In the genomic region with DNA sequence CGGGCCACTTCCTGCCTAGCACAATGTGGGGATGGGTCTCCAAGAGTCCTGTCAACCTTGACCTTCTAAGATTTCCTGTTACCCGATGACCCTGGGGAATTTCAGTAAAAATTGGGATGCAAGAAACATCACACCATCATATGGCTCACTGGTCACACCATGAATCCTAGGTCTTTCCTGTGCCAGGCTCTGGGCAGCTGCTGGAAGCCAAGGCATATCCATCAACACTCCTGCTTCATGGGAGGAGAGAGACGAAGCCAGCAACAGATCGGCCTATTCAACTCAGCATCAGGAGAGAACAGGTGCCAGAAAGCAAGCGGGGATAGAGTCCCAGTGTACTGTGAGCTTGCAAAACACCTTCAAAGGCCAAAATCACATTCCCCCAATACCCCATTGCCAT, we compare ENCODE assay signal across 25 cellular contexts. TPM values are rescaled to one million over a fixed set of nuclear protein-coding genes. Genes with fewer than 3 reads are reported as not detected.
DNase-seq lines count a peak whose midpoint lies in the region; ATAC-seq and TF ChIP-seq lines count a peak whose summit lies in the region.
"Had no signal": no experiment of that assay in that cellular context is flagged by ENCODE, and none has a peak within 500 bp of the region (broad histone marks: within the 10 kb centered on the region; RNA-seq: fewer than 3 reads in every experiment).

No MANE protein-coding gene starts in this region.

- H3K9me3 Mint-ChIP-seq in activated naive CD4-positive, alpha-beta T cell treated with anti-CD3 and anti-CD28 coated beads, Interleukin-2, amount 10 ng/mL, durations not matched to agents 7 days and 5 days, result no peaks in the 10 kb centered on the region
- H3K9me3 Mint-ChIP-seq in activated T-helper 17 cell treated with anti-CD3 and anti-CD28 coated beads, Interleukin-2, amount 50 U/mL, for 72 hours, result no peaks in the 10 kb centered on the region
- H3K9me3 Mint-ChIP-seq: activated CD8-positive, alpha-beta T cell treated with anti-CD3 and anti-CD28 coated beads for 36 hours; CD8-positive, alpha-beta T cell; T-cell had no signal

- CTCF ChIA-PET in activated naive CD4-positive, alpha-beta T cell treated with anti-CD3 and anti-CD28 coated beads, Interleukin-2, amount 10 ng/mL, durations not matched to agents 7 days and 5 days (lab: Charles Lee), result no interaction called here

- H3K4me2 ChIP-seq in BLaER1 treated with 17β-estradiol and CSF1 and Interleukin-3, amounts not matched to agents 10 nM and 100 nM, result peak overlapping the region in 6 of 11 experiments; percentile 18 to 45 (median 37); a peak in 9 of 22 replicates
- H3K4me2 ChIP-seq: hepatocyte had no signal

- H3K4me3 ChIP-seq in BLaER1 treated with 17β-estradiol and CSF1 and Interleukin-3, amounts not matched to agents 10 nM and 100 nM, result no peak overlapping the region
- H3K4me3 ChIP-seq in lower lobe of right lung, result no peak overlapping the region
- H3K4me3 ChIP-seq: dorsolateral prefrontal cortex, gastrocnemius medialis, hepatocyte, K562, stomach, thyroid gland had no signal

- peaks cover 9 to 45% (median 37%) of the 10 kb centered on the region in 10 experiments for H3K4me1 ChIP-seq in BLaER1 treated with 17β-estradiol and CSF1 and Interleukin-3, amounts not matched to agents 10 nM and 100 nM
- H3K4me1 ChIP-seq in lower lobe of right lung, result no peaks in the 10 kb centered on the region
- H3K4me1 ChIP-seq: gastrocnemius medialis, stomach, thyroid gland had no signal

- no peak overlapping the region for H3K4me3 Mint-ChIP-seq in activated naive CD4-positive, alpha-beta T cell treated with anti-CD3 and anti-CD28 coated beads, Interleukin-2, amount 10 ng/mL, durations not matched to agents 7 days and 5 days
- H3K4me3 Mint-ChIP-seq in activated T-helper 17 cell treated with anti-CD3 and anti-CD28 coated beads, Interleukin-2, amount 50 U/mL, for 72 hours, result no peak overlapping the region
- H3K4me3 Mint-ChIP-seq: activated CD8-positive, alpha-beta T cell treated with anti-CD3 and anti-CD28 coated beads for 36 hours; CD8-positive, alpha-beta T cell; T-cell had no signal

- no peaks in the 10 kb centered on the region for H4K20me1 ChIP-seq in BLaER1 treated with 17β-estradiol and CSF1 and Interleukin-3, amounts not matched to agents 10 nM and 100 nM

- peaks cover 52% of the 10 kb centered on the region for H3K27me3 Mint-ChIP-seq in activated naive CD4-positive, alpha-beta T cell treated with anti-CD3 and anti-CD28 coated beads, Interleukin-2, amount 10 ng/mL, durations not matched to agents 7 days and 5 days
- H3K27me3 Mint-ChIP-seq in activated T-helper 17 cell treated with anti-CD3 and anti-CD28 coated beads, Interleukin-2, amount 50 U/mL, for 72 hours, result no peaks in the 10 kb centered on the region

- H3K27ac ChIP-seq in BLaER1 treated with 17β-estradiol and CSF1 and Interleukin-3, amounts not matched to agents 10 nM and 100 nM, result no peak overlapping the region
- H3K27ac ChIP-seq in lower lobe of right lung, result no peak overlapping the region
- H3K27ac ChIP-seq: 22Rv1, dorsolateral prefrontal cortex, gastrocnemius medialis, hepatocyte, stomach, thyroid gland had no signal

- no peaks in the 10 kb centered on the region for H3K27me3 ChIP-seq in BLaER1 treated with 17β-estradiol and CSF1 and Interleukin-3, amounts not matched to agents 10 nM and 100 nM
- no peaks in the 10 kb centered on the region for H3K27me3 ChIP-seq in lower lobe of right lung (ENCODE audit: low read depth)
- H3K27me3 ChIP-seq: dorsolateral prefrontal cortex, gastrocnemius medialis, hepatocyte, stomach, thyroid gland had no signal

- intact Hi-C loops in lower lobe of right lung (cut with DNase I), result no loop called here

- TF ChIP-seq CTCF in lower lobe of right lung (IDR thresholded peaks at IDR 0.05), result no peak

- ATAC-seq in lower lobe of right lung (no peak), GM21723 (IDR thresholded peaks at IDR 0.05; ENCODE audit: unreplicated experiment) (no peak)
- ATAC-seq in activated T-helper 17 cell treated with anti-CD3 and anti-CD28 coated beads, Interleukin-2, amount 50 U/mL, for 72 hours (replicated peaks), result no peak
- ATAC-seq: activated CD8-positive, alpha-beta T cell treated with anti-CD3 and anti-CD28 coated beads for 36 hours; CD8-positive, alpha-beta T cell; gastrocnemius medialis; left colon; T-cell had no signal

- H3K36me3 ChIP-seq in BLaER1 treated with 17β-estradiol and CSF1 and Interleukin-3, amounts not matched to agents 10 nM and 100 nM, result no peaks in the 10 kb centered on the region
- no peaks in the 10 kb centered on the region for H3K36me3 ChIP-seq in lower lobe of right lung
- H3K36me3 ChIP-seq: gastrocnemius medialis, stomach, thyroid gland had no signal

- peaks cover 20% of the 10 kb centered on the region for H3K4me1 Mint-ChIP-seq in activated naive CD4-positive, alpha-beta T cell treated with anti-CD3 and anti-CD28 coated beads, Interleukin-2, amount 10 ng/mL, durations not matched to agents 7 days and 5 days
- peaks cover 20% of the 10 kb centered on the region for H3K4me1 Mint-ChIP-seq in activated T-helper 17 cell treated with anti-CD3 and anti-CD28 coated beads, Interleukin-2, amount 50 U/mL, for 72 hours

- no peaks in the 10 kb centered on the region for H3K36me3 Mint-ChIP-seq in activated naive CD4-positive, alpha-beta T cell treated with anti-CD3 and anti-CD28 coated beads, Interleukin-2, amount 10 ng/mL, durations not matched to agents 7 days and 5 days
- no peaks in the 10 kb centered on the region for H3K36me3 Mint-ChIP-seq in activated T-helper 17 cell treated with anti-CD3 and anti-CD28 coated beads, Interleukin-2, amount 50 U/mL, for 72 hours (ENCODE audit: low read depth)
- H3K36me3 Mint-ChIP-seq: CD8-positive, alpha-beta T cell; T-cell had no signal

- DNase-seq in DMS 273 (lab: John Stamatoyannopoulos, UW; ENCODE audit: unreplicated experiment) (peak; percentile 74), DMS 273 treated with DMSO at 0.1 percent for 48 hours (lab: John Stamatoyannopoulos, UW) (no peak), NCI-H69 (lab: John Stamatoyannopoulos, UW) (peak; percentile 11), lower lobe of right lung (peak; percentile 1)
- no peak for DNase-seq in activated naive CD4-positive, alpha-beta T cell treated with anti-CD3 and anti-CD28 coated beads, Interleukin-2, amount 10 ng/mL, durations not matched to agents 7 days and 5 days
- DNase-seq: activated CD4-positive, CD25-positive, alpha-beta regulatory T cell treated with anti-CD3 and anti-CD28 coated beads, Interleukin-2, amount 50 U/mL, for 72 hours; activated CD8-positive, alpha-beta T cell treated with anti-CD3 and anti-CD28 coated beads for 36 hours; activated gamma-delta T cell; CD8-positive, alpha-beta T cell; DMS153; gastrocnemius medialis; left colon; SHP77 treated with DMSO at 0.1 percent for 48 hours; small intestine; stimulated activated CD4-positive, alpha-beta T cell treated with anti-CD3 and anti-CD28 coated beads, Interleukin-1b, Interleukin-23, amount 100 ng/mL, for 48 hours; stomach; T-cell; thyroid gland had no signal

- H3K27ac Mint-ChIP-seq in activated naive CD4-positive, alpha-beta T cell treated with anti-CD3 and anti-CD28 coated beads, Interleukin-2, amount 10 ng/mL, durations not matched to agents 7 days and 5 days, result no peak overlapping the region
- H3K27ac Mint-ChIP-seq in activated T-helper 17 cell treated with anti-CD3 and anti-CD28 coated beads, Interleukin-2, amount 50 U/mL, for 72 hours, result no peak overlapping the region
- H3K27ac Mint-ChIP-seq: activated CD8-positive, alpha-beta T cell treated with anti-CD3 and anti-CD28 coated beads for 36 hours; CD8-positive, alpha-beta T cell; T-cell had no signal

- H3K9ac ChIP-seq in BLaER1 treated with 17β-estradiol and CSF1 and Interleukin-3, amounts not matched to agents 10 nM and 100 nM, result no peak overlapping the region

- H3K9me3 ChIP-seq in BLaER1 treated with 17β-estradiol and CSF1 and Interleukin-3, amounts not matched to agents 10 nM and 100 nM (replicated peaks in 1 of 11), result no peaks in the 10 kb centered on the region
- H3K9me3 ChIP-seq in lower lobe of right lung, result no peaks in the 10 kb centered on the region
- H3K9me3 ChIP-seq: gastrocnemius medialis, stomach, thyroid gland had no signal

RNA-seq across cellular contexts. Expression of a gene that starts 6.6 kb away (rescaled TPM):
- total RNA-seq in lower lobe of right lung, result 125 TPM
- 1 to 10 TPM; 6.8 to 7.6 TPM for total RNA-seq in activated T-helper 17 cell treated with anti-CD3 and anti-CD28 coated beads, Interleukin-2, amount 50 U/mL, for 72 hours

Comparison
In these comparisons a context has a peak if more than half of its experiments do, and no peak if none do; other contexts are left out.
1. DNase-seq: peak in DMS 273 (single experiment), NCI-H69 (single experiment) and lower lobe of right lung (single experiment); none in DMS 273 treated with DMSO at 0.1 percent for 48 hours (single experiment) and activated naive CD4-positive, alpha-beta T cell treated with anti-CD3 and anti-CD28 coated beads, Interleukin-2, amount 10 ng/mL, durations not matched to agents 7 days and 5 days (single experiment).
2. RNA of a gene that starts 6.6 kb away (total RNA-seq): 125 TPM in lower lobe of right lung (single experiment); 6.8 to 7.6 TPM in activated T-helper 17 cell treated with anti-CD3 and anti-CD28 coated beads, Interleukin-2, amount 50 U/mL, for 72 hours; every median in the first group is over 10 times any median in the second.